Comparison of ENCODE assay signal across 25 cellular contexts in genomic region chr16:6616746-6617145, GRCh38.
"Had no signal": no experiment of that assay in that cellular context is flagged by ENCODE, and none has a peak within 500 bp of the region (broad histone marks: within the 10 kb centered on the region; RNA-seq: fewer than 3 reads in every experiment).

No MANE protein-coding gene starts in this region.

- DNase-seq: dermis blood vessel endothelial cell; effector memory CD4-positive, alpha-beta T cell; foreskin keratinocyte; heart left ventricle; kidney; left lung; mammary epithelial cell; mesendoderm; midbrain; naive thymus-derived CD8-positive, alpha-beta T cell; nephron progenitor cell; nucleus accumbens; psoas muscle; right cardiac atrium; sigmoid colon; stimulated activated CD4-positive, alpha-beta T cell treated with anti-CD3 and anti-CD28 coated beads, Interleukin-2, amount 100 ng/mL, for 24 hours; stimulated activated CD4-positive, alpha-beta T cell treated with anti-CD3 and anti-CD28 coated beads, Interleukin-4, amount 100 ng/mL, for 24 hours; stimulated activated naive CD4-positive, alpha-beta T cell treated with Interleukin-2 at 50 U/mL for 16 hours; stomach; thyroid gland had no signal

- H3K27ac ChIP-seq: coronary artery, esophagus muscularis mucosa, foreskin keratinocyte, gastroesophageal sphincter, heart left ventricle, hepatocyte, left lung, psoas muscle, sigmoid colon, stomach, thyroid gland had no signal

- ATAC-seq: foreskin keratinocyte; gastroesophageal sphincter; heart left ventricle; left lung; naive thymus-derived CD8-positive, alpha-beta T cell; psoas muscle; right cardiac atrium; stimulated activated effector memory CD8-positive, alpha-beta T cell treated with anti-CD3 and anti-CD28 coated beads, Interleukin-12 subunit alpha, Interleukin-12 subunit beta, amount 100 ng/mL, for 72 hours had no signal
